ENCODE assay signal across 31 cellular contexts in the genomic region with DNA sequence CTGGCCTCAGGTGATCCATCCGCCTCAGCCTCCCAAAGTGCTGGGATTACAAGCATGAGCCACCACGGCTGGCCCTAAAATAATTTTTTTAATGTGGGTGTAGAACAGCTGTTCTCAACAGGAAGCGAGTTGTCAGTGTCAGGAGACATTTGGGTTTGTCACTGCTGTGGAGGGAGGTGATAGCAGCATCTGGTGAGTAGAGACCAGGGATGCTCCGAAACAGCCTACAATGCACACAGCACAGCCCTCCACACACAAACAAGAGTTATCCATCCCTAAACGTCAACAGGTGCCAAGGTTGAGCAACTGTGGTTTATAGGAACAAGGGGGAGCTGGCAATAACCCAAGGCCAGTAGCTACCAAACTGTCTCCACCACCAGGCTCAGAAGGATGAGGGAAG.
"Had no signal": no experiment of that assay in that cellular context is flagged by ENCODE, and none has a peak within 500 bp of the region (broad histone marks: within the 10 kb centered on the region; RNA-seq: fewer than 3 reads in every experiment).

No MANE protein-coding gene starts in this region.

- ATAC-seq: activated CD4-positive, alpha-beta T cell treated with anti-CD3 and anti-CD28 coated beads for 36 hours; activated CD8-positive, alpha-beta memory T cell treated with anti-CD3 and anti-CD28 coated beads, Interleukin-2, amount 10 ng/mL, durations not matched to agents 7 days and 5 days; activated CD8-positive, alpha-beta T cell treated with anti-CD3 and anti-CD28 coated beads, Interleukin-2, amount 10 ng/mL, durations not matched to agents 7 days and 5 days; activated naive CD8-positive, alpha-beta T cell treated with anti-CD3 and anti-CD28 coated beads, Interleukin-2, amount 50 U/mL, for 24 hours; body of pancreas; effector memory CD8-positive, alpha-beta T cell had no signal

- H3K4me1 ChIP-seq: adrenal gland, body of pancreas, esophagus squamous epithelium had no signal

- H3K27me3 Mint-ChIP-seq: activated CD4-positive, alpha-beta memory T cell treated with anti-CD3 and anti-CD28 coated beads for 36 hours; activated CD4-positive, alpha-beta T cell treated with anti-CD3 and anti-CD28 coated beads for 36 hours; activated CD4-positive, alpha-beta T cell treated with anti-CD3 and anti-CD28 coated beads, Interleukin-2, amount 10 ng/mL, durations not matched to agents 24 days and 14 days; activated CD8-positive, alpha-beta memory T cell treated with anti-CD3 and anti-CD28 coated beads, Interleukin-2, amount 10 ng/mL, durations not matched to agents 7 days and 5 days; activated naive CD4-positive, alpha-beta T cell treated with anti-CD3 and anti-CD28 coated beads, Interleukin-2, amount 50 U/mL, for 24 hours; activated naive CD8-positive, alpha-beta T cell treated with anti-CD3 and anti-CD28 coated beads for 36 hours; activated naive CD8-positive, alpha-beta T cell treated with anti-CD3 and anti-CD28 coated beads, Interleukin-2, amount 50 U/mL, for 24 hours; effector memory CD8-positive, alpha-beta T cell had no signal

- H3K27me3 ChIP-seq: adrenal gland, body of pancreas, esophagus squamous epithelium had no signal

- H3K36me3 Mint-ChIP-seq: activated CD4-positive, alpha-beta memory T cell treated with anti-CD3 and anti-CD28 coated beads for 36 hours; activated CD8-positive, alpha-beta memory T cell treated with anti-CD3 and anti-CD28 coated beads, Interleukin-2, amount 10 ng/mL, durations not matched to agents 7 days and 5 days; activated naive CD4-positive, alpha-beta T cell treated with anti-CD3 and anti-CD28 coated beads, Interleukin-2, amount 50 U/mL, for 24 hours; activated naive CD8-positive, alpha-beta T cell treated with anti-CD3 and anti-CD28 coated beads for 36 hours had no signal

- DNase-seq: activated CD4-positive, alpha-beta memory T cell treated with anti-CD3 and anti-CD28 coated beads for 36 hours; activated CD4-positive, alpha-beta T cell treated with anti-CD3 and anti-CD28 coated beads for 36 hours; activated CD4-positive, alpha-beta T cell treated with anti-CD3 and anti-CD28 coated beads, Interleukin-2, amount 10 ng/mL, durations not matched to agents 24 days and 14 days; activated CD4-positive, CD25-positive, alpha-beta regulatory T cell; activated CD4-positive, CD25-positive, alpha-beta regulatory T cell treated with anti-CD3 and anti-CD28 coated beads, Interleukin-2, amount 50 U/mL, for 72 hours; activated CD8-positive, alpha-beta memory T cell treated with anti-CD3 and anti-CD28 coated beads, Interleukin-2, amount 10 ng/mL, durations not matched to agents 7 days and 5 days; activated CD8-positive, alpha-beta memory T cell treated with anti-CD3 and anti-CD28 coated beads, Interleukin-2, amount 50 U/mL, for 4 hours; activated CD8-positive, alpha-beta T cell treated with anti-CD3 and anti-CD28 coated beads, Interleukin-2, amount 10 ng/mL, durations not matched to agents 7 days and 5 days; activated effector memory CD4-positive, alpha-beta T cell treated with anti-CD3 and anti-CD28 coated beads, Interleukin-2, amount 50 U/mL, for 16 hours; activated naive CD4-positive, alpha-beta T cell treated with anti-CD3 and anti-CD28 coated beads for 36 hours; activated naive CD8-positive, alpha-beta T cell treated with anti-CD3 and anti-CD28 coated beads for 36 hours; activated naive CD8-positive, alpha-beta T cell treated with anti-CD3 and anti-CD28 coated beads, Interleukin-2, amount 50 U/mL, for 24 hours; activated T-cell treated with anti-CD3 and anti-CD28 coated beads, Interleukin-2, amount 50 U/mL, for 1 hour; activated T-cell treated with anti-CD3 and anti-CD28 coated beads, Interleukin-2, amount 50 U/mL, for 48 hours; adrenal gland; amygdala; aorta; body of pancreas; caudate nucleus; cortex of kidney; dermis blood vessel endothelial cell; effector CD4-positive, alpha-beta T cell; effector memory CD8-positive, alpha-beta T cell; erythroblast; esophagus squamous epithelium; foreskin melanocyte; head of caudate nucleus; T-helper 2 cell had no signal

- H3K27ac ChIP-seq: adrenal gland, body of pancreas, esophagus squamous epithelium had no signal

- H3K27ac Mint-ChIP-seq: activated CD4-positive, alpha-beta memory T cell treated with anti-CD3 and anti-CD28 coated beads for 36 hours; activated CD4-positive, alpha-beta T cell treated with anti-CD3 and anti-CD28 coated beads for 36 hours; activated CD4-positive, alpha-beta T cell treated with anti-CD3 and anti-CD28 coated beads, Interleukin-2, amount 10 ng/mL, durations not matched to agents 24 days and 14 days; activated CD8-positive, alpha-beta memory T cell treated with anti-CD3 and anti-CD28 coated beads, Interleukin-2, amount 10 ng/mL, durations not matched to agents 7 days and 5 days; activated CD8-positive, alpha-beta T cell treated with anti-CD3 and anti-CD28 coated beads, Interleukin-2, amount 10 ng/mL, durations not matched to agents 7 days and 5 days; activated naive CD4-positive, alpha-beta T cell treated with anti-CD3 and anti-CD28 coated beads for 36 hours; activated naive CD4-positive, alpha-beta T cell treated with anti-CD3 and anti-CD28 coated beads, Interleukin-2, amount 50 U/mL, for 24 hours; activated naive CD8-positive, alpha-beta T cell treated with anti-CD3 and anti-CD28 coated beads for 36 hours; activated naive CD8-positive, alpha-beta T cell treated with anti-CD3 and anti-CD28 coated beads, Interleukin-2, amount 50 U/mL, for 24 hours; activated T-helper 1 cell treated with anti-CD3 and anti-CD28 coated beads, Interleukin-12 subunit alpha, Interleukin-12 subunit beta, Interleukin-2, Interleukin-4 antibody, amounts not matched to agents 30 ng/mL and 10 ng/mL and 1 ng/mL, durations not matched to agents 14 hours and 24 hours and 36 hours; activated T-helper 2 cell treated with anti-CD3 and anti-CD28 coated beads, Interferon-gamma antibody, Interleukin-2, Interleukin-4, amounts not matched to agents 10 μg/mL and 5 μg/mL and 100 μg/mL, durations not matched to agents 14 hours and 24 hours and 36 hours; effector memory CD8-positive, alpha-beta T cell had no signal

- H3K9me3 ChIP-seq: adrenal gland, body of pancreas, esophagus squamous epithelium had no signal

- H3K4me1 Mint-ChIP-seq: activated CD4-positive, alpha-beta T cell treated with anti-CD3 and anti-CD28 coated beads for 36 hours; activated CD4-positive, alpha-beta T cell treated with anti-CD3 and anti-CD28 coated beads, Interleukin-2, amount 10 ng/mL, durations not matched to agents 24 days and 14 days; activated CD8-positive, alpha-beta memory T cell treated with anti-CD3 and anti-CD28 coated beads, Interleukin-2, amount 10 ng/mL, durations not matched to agents 7 days and 5 days; activated naive CD4-positive, alpha-beta T cell treated with anti-CD3 and anti-CD28 coated beads, Interleukin-2, amount 50 U/mL, for 24 hours; activated naive CD8-positive, alpha-beta T cell treated with anti-CD3 and anti-CD28 coated beads for 36 hours; activated naive CD8-positive, alpha-beta T cell treated with anti-CD3 and anti-CD28 coated beads, Interleukin-2, amount 50 U/mL, for 24 hours had no signal

- H3K9me3 Mint-ChIP-seq: activated CD4-positive, alpha-beta memory T cell treated with anti-CD3 and anti-CD28 coated beads for 36 hours; activated CD4-positive, alpha-beta T cell treated with anti-CD3 and anti-CD28 coated beads, Interleukin-2, amount 10 ng/mL, durations not matched to agents 24 days and 14 days; activated naive CD4-positive, alpha-beta T cell treated with anti-CD3 and anti-CD28 coated beads for 36 hours; activated naive CD4-positive, alpha-beta T cell treated with anti-CD3 and anti-CD28 coated beads, Interleukin-2, amount 50 U/mL, for 24 hours; activated naive CD8-positive, alpha-beta T cell treated with anti-CD3 and anti-CD28 coated beads for 36 hours; activated naive CD8-positive, alpha-beta T cell treated with anti-CD3 and anti-CD28 coated beads, Interleukin-2, amount 50 U/mL, for 24 hours; activated T-helper 2 cell treated with anti-CD3 and anti-CD28 coated beads, Interferon-gamma antibody, Interleukin-2, Interleukin-4, amounts not matched to agents 10 μg/mL and 5 μg/mL and 100 μg/mL, durations not matched to agents 14 hours and 24 hours and 36 hours had no signal

- H3K4me3 Mint-ChIP-seq: activated CD4-positive, alpha-beta memory T cell treated with anti-CD3 and anti-CD28 coated beads for 36 hours; activated CD4-positive, alpha-beta T cell treated with anti-CD3 and anti-CD28 coated beads for 36 hours; activated CD4-positive, alpha-beta T cell treated with anti-CD3 and anti-CD28 coated beads, Interleukin-2, amount 10 ng/mL, durations not matched to agents 24 days and 14 days; activated CD8-positive, alpha-beta memory T cell treated with anti-CD3 and anti-CD28 coated beads, Interleukin-2, amount 10 ng/mL, durations not matched to agents 7 days and 5 days; activated CD8-positive, alpha-beta T cell treated with anti-CD3 and anti-CD28 coated beads, Interleukin-2, amount 10 ng/mL, durations not matched to agents 7 days and 5 days; activated naive CD4-positive, alpha-beta T cell treated with anti-CD3 and anti-CD28 coated beads for 36 hours; activated naive CD4-positive, alpha-beta T cell treated with anti-CD3 and anti-CD28 coated beads, Interleukin-2, amount 50 U/mL, for 24 hours; activated naive CD8-positive, alpha-beta T cell treated with anti-CD3 and anti-CD28 coated beads for 36 hours; activated naive CD8-positive, alpha-beta T cell treated with anti-CD3 and anti-CD28 coated beads, Interleukin-2, amount 50 U/mL, for 24 hours; activated T-helper 1 cell treated with anti-CD3 and anti-CD28 coated beads, Interleukin-12 subunit alpha, Interleukin-12 subunit beta, Interleukin-2, Interleukin-4 antibody, amounts not matched to agents 30 ng/mL and 10 ng/mL and 1 ng/mL, durations not matched to agents 14 hours and 24 hours and 36 hours; effector memory CD8-positive, alpha-beta T cell had no signal

- H3K36me3 ChIP-seq: adrenal gland, esophagus squamous epithelium had no signal

- H3K4me3 ChIP-seq: adrenal gland, body of pancreas, esophagus squamous epithelium had no signal
